1 cellular context compared by ENCODE assay signal in genomic region chr2:24792542-24792873, GRCh38.
TF ChIP-seq lines count a peak whose summit lies in the region.

No MANE protein-coding gene starts in this region.

TF ChIP-seq in GM12878, 131 proteins besides CTCF, POLR2A, EP300 and RAD21:
- TF ChIP-seq PAX5 (IDR thresholded peaks at IDR 0.05; ENCODE audit: borderline replicate concordance, low read depth, low read length) (no peak), ASH2L (IDR thresholded peaks at IDR 0.05; ENCODE audit: borderline replicate concordance, low read depth) (no peak), STAT3 (IDR thresholded peaks at IDR 0.05; ENCODE audit: low read depth, low read length) (no peak), RAD51 (IDR thresholded peaks at IDR 0.05) (no peak), CEBPZ (IDR thresholded peaks at IDR 0.05; ENCODE audit: low read depth, low read length) (no peak), NKRF (conservative IDR thresholded peaks at IDR 0.05) (no peak), EED (IDR thresholded peaks at IDR 0.05; ENCODE audit: low read depth) (no peak), ZNF592 (IDR thresholded peaks at IDR 0.05) (no peak), MXI1 (IDR thresholded peaks at IDR 0.05; ENCODE audit: low read depth, low read length) (no peak), ZNF274 (IDR thresholded peaks at IDR 0.05; ENCODE audit: insufficient read depth, insufficient read length) (no peak), PRDM15 (CRISPR knock-in tag; IDR thresholded peaks at IDR 0.05) (no peak), USF2 (IDR thresholded peaks at IDR 0.05; ENCODE audit: borderline replicate concordance, low read depth, low read length) (no peak), SMAD1 (IDR thresholded peaks at IDR 0.05; ENCODE audit: low read depth, partially characterized antibody) (no peak)
